ENCODE assay signal across 7 cellular contexts in the genomic region with DNA sequence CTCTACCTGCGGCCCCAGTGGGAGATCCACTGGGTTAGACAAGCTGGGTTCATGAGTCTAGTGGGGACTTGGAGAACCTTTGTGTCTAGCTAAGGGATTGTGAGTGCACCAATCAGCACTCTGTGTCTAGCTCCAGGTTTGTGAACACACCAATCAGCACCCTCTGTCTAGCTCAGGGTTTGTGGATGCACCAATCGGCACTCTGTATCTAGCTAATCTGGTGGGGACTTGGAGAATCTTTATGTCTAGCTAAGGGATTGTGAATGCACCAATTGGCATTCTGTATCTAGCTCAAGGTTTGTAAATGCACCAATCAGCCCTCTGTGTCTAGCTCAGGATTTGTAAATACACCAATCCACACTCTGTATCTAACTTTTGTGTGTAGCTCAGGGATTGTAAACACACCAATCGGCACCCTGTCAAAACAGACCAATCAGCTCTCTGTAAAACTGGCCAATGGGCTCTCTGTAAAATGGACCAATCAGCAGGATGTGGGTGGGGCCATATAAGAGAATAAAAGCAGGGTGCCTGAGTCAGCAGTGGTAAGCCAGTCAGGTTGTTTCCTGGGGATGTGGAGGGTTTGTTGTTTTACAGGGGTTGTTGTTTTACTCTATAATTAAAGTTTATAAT. TPM values are rescaled to one million over a fixed set of nuclear protein-coding genes. Genes with fewer than 3 reads are reported as not detected.
DNase-seq lines count a peak whose midpoint lies in the region; ATAC-seq and TF ChIP-seq lines count a peak whose summit lies in the region.
"Not testable (repeated sequence)": the region's sequence is repeated elsewhere in the genome, so short reads cannot be mapped to it uniquely, and the experiment has no call there.

No MANE protein-coding gene starts in this region.

- not testable (repeated sequence) for H3K27ac ChIP-seq in GM23338 (ENCODE audit: low read depth); iPS DF 6.9 (ENCODE audit: low read length); naive thymus-derived CD4-positive, alpha-beta T cell (ENCODE audit: low read depth, low read length)

- H3K27ac Mint-ChIP-seq in GM23338; activated naive CD8-positive, alpha-beta T cell treated with anti-CD3 and anti-CD28 coated beads for 36 hours; naive thymus-derived CD4-positive, alpha-beta T cell; stimulated activated effector memory CD8-positive, alpha-beta T cell treated with anti-CD3 and anti-CD28 coated beads, Interleukin-12 subunit alpha, Interleukin-12 subunit beta, amount 100 ng/mL, for 72 hours: not testable (repeated sequence)
- H3K27ac Mint-ChIP-seq in dendritic cell treated with granulocyte-macrophage colony-stimulating factor and Interleukin-4, amounts not matched to agents 40 ng/mL and 50 ng/mL, for 4 days: peak overlapping the region; percentile 79

- peak overlapping the region; percentile 75 for H3K4me2 ChIP-seq in GM23338

- H3K36me3 Mint-ChIP-seq in GM23338 (ENCODE audit: low read depth): peaks cover 18% of the 10 kb centered on the region; the same call in 2 of the 3 replicates
- H3K36me3 Mint-ChIP-seq in activated naive CD8-positive, alpha-beta T cell treated with anti-CD3 and anti-CD28 coated beads for 36 hours; dendritic cell treated with granulocyte-macrophage colony-stimulating factor and Interleukin-4, amounts not matched to agents 40 ng/mL and 50 ng/mL, for 4 days (ENCODE audit: low read depth); naive thymus-derived CD4-positive, alpha-beta T cell; stimulated activated effector memory CD8-positive, alpha-beta T cell treated with anti-CD3 and anti-CD28 coated beads, Interleukin-12 subunit alpha, Interleukin-12 subunit beta, amount 100 ng/mL, for 72 hours: not testable (repeated sequence)

- not testable (repeated sequence) for H3K4me1 Mint-ChIP-seq in GM23338; activated naive CD8-positive, alpha-beta T cell treated with anti-CD3 and anti-CD28 coated beads for 36 hours; naive thymus-derived CD4-positive, alpha-beta T cell; stimulated activated effector memory CD8-positive, alpha-beta T cell treated with anti-CD3 and anti-CD28 coated beads, Interleukin-12 subunit alpha, Interleukin-12 subunit beta, amount 100 ng/mL, for 72 hours
- peaks cover 23% of the 10 kb centered on the region for H3K4me1 Mint-ChIP-seq in dendritic cell treated with granulocyte-macrophage colony-stimulating factor and Interleukin-4, amounts not matched to agents 40 ng/mL and 50 ng/mL, for 4 days (ENCODE audit: low read depth)

- H3K4me1 ChIP-seq in GM23338 (ENCODE audit: insufficient read depth); iPS DF 6.9 (ENCODE audit: control insufficient read depth, insufficient read depth, low read length); naive thymus-derived CD4-positive, alpha-beta T cell (ENCODE audit: control insufficient read depth in 2 of 2, insufficient read depth in 2 of 2, low read length in 2 of 2): not testable (repeated sequence)

- intact Hi-C loops in dendritic cell treated with granulocyte-macrophage colony-stimulating factor and Interleukin-4, amounts not matched to agents 40 ng/mL and 50 ng/mL, for 4 days (cut with micrococcal nuclease); naive thymus-derived CD4-positive, alpha-beta T cell (cut with micrococcal nuclease): not testable (repeated sequence)

- H2AFZ ChIP-seq in GM23338: peak overlapping the region; percentile 96; the same call in 1 of the 2 replicates

- H3F3A ChIP-seq in GM23338 (replicated peaks; ENCODE audit: low read depth): not testable (repeated sequence)

- not testable (repeated sequence) for TF ChIP-seq CTCF in GM23338 (conservative IDR thresholded peaks at IDR 0.05; ENCODE audit: low read depth in 2 of 2)

- POLR2A ChIA-PET in naive thymus-derived CD4-positive, alpha-beta T cell (lab: Charles Lee): interaction anchor here (0.5 kb wide), 1 partner anchor 328 kb away, joined by 3 read pairs; no protein-coding TSS in a partner anchor

- peak overlapping the region; percentile 72 for H3K4me3 Mint-ChIP-seq in GM23338
- H3K4me3 Mint-ChIP-seq in activated naive CD8-positive, alpha-beta T cell treated with anti-CD3 and anti-CD28 coated beads for 36 hours: peak overlapping the region; percentile 43
- H3K4me3 Mint-ChIP-seq in dendritic cell treated with granulocyte-macrophage colony-stimulating factor and Interleukin-4, amounts not matched to agents 40 ng/mL and 50 ng/mL, for 4 days: peak overlapping the region; percentile 55
- H3K4me3 Mint-ChIP-seq in naive thymus-derived CD4-positive, alpha-beta T cell: peak overlapping the region in 9 of 10 donors; percentile 27 to 59 (median 46)
- peak overlapping the region; percentile 6 for H3K4me3 Mint-ChIP-seq in stimulated activated effector memory CD8-positive, alpha-beta T cell treated with anti-CD3 and anti-CD28 coated beads, Interleukin-12 subunit alpha, Interleukin-12 subunit beta, amount 100 ng/mL, for 72 hours

- not testable (repeated sequence) for H3K36me3 ChIP-seq in GM23338 (ENCODE audit: insufficient read depth); iPS DF 6.9 (ENCODE audit: control insufficient read depth, insufficient read depth, low read length); naive thymus-derived CD4-positive, alpha-beta T cell (ENCODE audit: control insufficient read depth in 2 of 3, insufficient read depth in 3 of 3, low read length in 3 of 3)

- peaks cover 22% of the 10 kb centered on the region for H3K9me3 Mint-ChIP-seq in GM23338
- H3K9me3 Mint-ChIP-seq in activated naive CD8-positive, alpha-beta T cell treated with anti-CD3 and anti-CD28 coated beads for 36 hours; dendritic cell treated with granulocyte-macrophage colony-stimulating factor and Interleukin-4, amounts not matched to agents 40 ng/mL and 50 ng/mL, for 4 days; stimulated activated effector memory CD8-positive, alpha-beta T cell treated with anti-CD3 and anti-CD28 coated beads, Interleukin-12 subunit alpha, Interleukin-12 subunit beta, amount 100 ng/mL, for 72 hours: not testable (repeated sequence)
- H3K9me3 Mint-ChIP-seq in naive thymus-derived CD4-positive, alpha-beta T cell: peaks cover 0 to 13% (median 6%) of the 10 kb centered on the region in 11 donors

- peaks cover 12% of the 10 kb centered on the region for H3K27me3 ChIP-seq in GM23338 (ENCODE audit: insufficient read depth)
- not testable (repeated sequence) for H3K27me3 ChIP-seq in iPS DF 6.9 (ENCODE audit: control insufficient read depth, insufficient read depth, low read length); naive thymus-derived CD4-positive, alpha-beta T cell (ENCODE audit: control insufficient read depth in 2 of 2, insufficient read depth in 2 of 2, low read length in 2 of 2)

- H3K4me3 ChIP-seq in GM23338 (peak overlapping the region; percentile 62), iPS DF 6.9 (ENCODE audit: low read length) (peak overlapping the region; percentile 40; the same call in 1 of the 2 replicates)
- not testable (repeated sequence) for H3K4me3 ChIP-seq in naive thymus-derived CD4-positive, alpha-beta T cell (ENCODE audit: low read length)

- not testable (repeated sequence) for H4K20me1 ChIP-seq in GM23338 (replicated peaks; ENCODE audit: insufficient read depth)

- no CpG with 5 or more reads among the region's 3 CpGs for WGBS in iPS DF 6.9 (ENCODE audit: insufficient coverage, insufficient read length)

- peak; percentile 37 for DNase-seq in GM23338 (ENCODE audit: low spot score)
- not testable (repeated sequence) for DNase-seq in activated naive CD8-positive, alpha-beta T cell treated with anti-CD3 and anti-CD28 coated beads for 36 hours; iPS DF 6.9 (ENCODE audit: low read depth, low spot score); naive thymus-derived CD4-positive, alpha-beta T cell; stimulated activated effector memory CD8-positive, alpha-beta T cell treated with anti-CD3 and anti-CD28 coated beads, Interleukin-12 subunit alpha, Interleukin-12 subunit beta, amount 100 ng/mL, for 72 hours (ENCODE audit: low spot score in 2 of 2)

- H3K79me2 ChIP-seq in GM23338 (replicated peaks; ENCODE audit: insufficient read depth): not testable (repeated sequence)

- H3K9me3 ChIP-seq in iPS DF 6.9 (ENCODE audit: control insufficient read depth, insufficient read depth, low read length); naive thymus-derived CD4-positive, alpha-beta T cell (ENCODE audit: control insufficient read depth in 2 of 3, low read length in 3 of 3): not testable (repeated sequence)

- H3K27me3 Mint-ChIP-seq in GM23338 (ENCODE audit: insufficient read depth, low read depth, poor library complexity): not testable (repeated sequence)
- H3K27me3 Mint-ChIP-seq in activated naive CD8-positive, alpha-beta T cell treated with anti-CD3 and anti-CD28 coated beads for 36 hours: peaks cover 66% of the 10 kb centered on the region
- peaks cover 28% of the 10 kb centered on the region for H3K27me3 Mint-ChIP-seq in dendritic cell treated with granulocyte-macrophage colony-stimulating factor and Interleukin-4, amounts not matched to agents 40 ng/mL and 50 ng/mL, for 4 days
- H3K27me3 Mint-ChIP-seq in naive thymus-derived CD4-positive, alpha-beta T cell: peaks cover 45 to 56% (median 48%) of the 10 kb centered on the region in 5 donors

- CTCF ChIA-PET in naive thymus-derived CD4-positive, alpha-beta T cell (lab: Charles Lee): interaction anchor here (0.6 kb wide), 1 partner anchor 313 kb away, joined by 3 read pairs; no protein-coding TSS in a partner anchor

- peak; percentile 7; the same call in 1 of the 3 replicates for ATAC-seq in GM23338
- peak; percentile 82 for ATAC-seq in SK-N-SH treated with all-trans-retinoic acid at 6 μM for 48 hours
- ATAC-seq in naive thymus-derived CD4-positive, alpha-beta T cell; stimulated activated effector memory CD8-positive, alpha-beta T cell treated with anti-CD3 and anti-CD28 coated beads, Interleukin-12 subunit alpha, Interleukin-12 subunit beta, amount 100 ng/mL, for 72 hours: not testable (repeated sequence)

- H3K9me2 ChIP-seq in GM23338 (ENCODE audit: insufficient read depth): not testable (repeated sequence)

RNA-seq across cellular contexts. Expression of a gene that starts 46.3 kb away (rescaled TPM):
- total RNA-seq in GM23338 (2014; rRNA removed; shearing (Covaris generic)): 20.3 and 21.0 TPM in 2 replicates
- 63.5 and 65.3 TPM in 2 replicates for polyA plus RNA-seq in GM23338 (2016; fragmentation: Nextera tagmentation; extraction: Ambion mirVana)
- total RNA-seq in activated naive CD8-positive, alpha-beta T cell treated with anti-CD3 and anti-CD28 coated beads for 36 hours: 10 to 100 TPM; 42.1 to 45.5 TPM
- 10 to 100 TPM in 3 of 5 experiments, 1 to 10 TPM in 2; 5.7 to 20.6 (median 10.0) TPM for total RNA-seq in naive thymus-derived CD4-positive, alpha-beta T cell
- polyA plus RNA-seq in naive thymus-derived CD4-positive, alpha-beta T cell: 1 to 10 TPM; 4.1 to 7.4 TPM

Comparison
In these comparisons a context has a peak if more than half of its experiments do, and no peak if none do; other contexts are left out.
1. H3K4me3 Mint-ChIP-seq: peak in every context shown above with its lines; median percentile 72 in GM23338; 55 in dendritic cell treated with granulocyte-macrophage colony-stimulating factor and Interleukin-4, amounts not matched to agents 40 ng/mL and 50 ng/mL, for 4 days; 46 in naive thymus-derived CD4-positive, alpha-beta T cell; 43 in activated naive CD8-positive, alpha-beta T cell treated with anti-CD3 and anti-CD28 coated beads for 36 hours; 6 in stimulated activated effector memory CD8-positive, alpha-beta T cell treated with anti-CD3 and anti-CD28 coated beads, Interleukin-12 subunit alpha, Interleukin-12 subunit beta, amount 100 ng/mL, for 72 hours.